In the genomic region with DNA sequence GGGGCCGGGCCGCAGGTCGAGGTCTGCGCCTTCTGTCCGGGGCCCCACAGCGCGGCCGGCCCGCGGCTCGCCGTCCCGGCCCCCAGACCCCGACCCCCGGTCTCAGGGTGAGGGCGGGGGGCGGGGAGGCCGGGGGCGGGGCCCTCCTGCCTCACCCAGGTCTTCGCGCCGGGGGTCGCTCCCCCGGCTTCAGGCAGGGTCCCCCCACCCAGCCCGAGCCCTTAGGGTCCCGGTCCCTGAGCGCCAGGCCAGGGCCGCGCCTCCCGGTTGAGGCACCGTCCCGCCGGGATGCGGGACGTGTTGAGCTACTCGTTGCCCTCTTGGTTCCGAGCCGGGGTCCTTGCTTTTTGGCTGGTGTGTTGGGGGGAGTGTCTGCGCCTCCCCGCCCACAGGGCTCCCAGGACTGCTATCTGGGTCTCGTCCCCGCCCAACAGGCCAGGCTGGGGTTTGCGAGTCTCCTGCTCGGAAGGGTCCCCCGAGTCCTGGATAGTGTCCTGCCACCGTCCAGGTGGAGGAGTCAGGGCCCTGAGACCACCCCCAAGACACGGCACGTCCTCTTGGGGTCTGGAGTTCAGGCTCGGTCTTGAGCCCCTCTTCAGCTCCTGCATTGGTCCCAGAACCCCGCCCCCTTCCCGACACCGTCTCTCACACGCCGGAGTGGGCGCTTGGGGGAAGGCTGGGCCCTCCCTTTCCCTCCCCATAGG, we compare ENCODE assay signal across 8 cellular contexts. TPM values are rescaled to one million over a fixed set of nuclear protein-coding genes. Genes with fewer than 3 reads are reported as not detected.
A peak's percentile ranks its signal among the peaks of the same experiment; 100 is the strongest.
DNase-seq lines count a peak whose midpoint lies in the region; ATAC-seq and TF ChIP-seq lines count a peak whose summit lies in the region.

No MANE protein-coding gene starts in this region.

- H3K27ac ChIP-seq in angular gyrus (ENCODE audit: low read depth, low read length) (peak overlapping the region; percentile 76), iPS-20b (ENCODE audit: low read length) (no peak overlapping the region)

- peak overlapping the region; percentile 85 for H3K9ac ChIP-seq in iPS-20b (ENCODE audit: low read depth, low read length)

- no peak for TF ChIP-seq CTCF in BE2C (IDR thresholded peaks at IDR 0.05; ENCODE audit: low read depth, low read length)

- H3K9me3 ChIP-seq in BE2C (no peaks in the 10 kb centered on the region), MG63 (no peaks in the 10 kb centered on the region), iPS-20b (ENCODE audit: insufficient read depth, low read depth, low read length) (no peaks in the 10 kb centered on the region)

- ATAC-seq in GM19328 (IDR thresholded peaks at IDR 0.05; ENCODE audit: unreplicated experiment): peak; percentile 25
- no peak for ATAC-seq in HG02884 (IDR thresholded peaks at IDR 0.05; ENCODE audit: unreplicated experiment)

- peaks cover 3% of the 10 kb centered on the region for H3K36me3 ChIP-seq in BE2C
- H3K36me3 ChIP-seq in MG63: no peaks in the 10 kb centered on the region; the same call in 1 of the 2 replicates
- H3K36me3 ChIP-seq in iPS-20b (ENCODE audit: insufficient read depth, low read depth, low read length): peaks cover 4% of the 10 kb centered on the region; the same call in 1 of the 2 replicates

- H3K4me1 ChIP-seq in BE2C (peaks cover 6% of the 10 kb centered on the region; the same call in 1 of the 2 replicates), iPS-20b (ENCODE audit: insufficient read depth, low read length) (no peaks in the 10 kb centered on the region)

- H3K4me3 ChIP-seq in BE2C (ENCODE audit: low read depth, low read length) (peak overlapping the region; percentile 91), MG63 (peak overlapping the region; percentile 87), iPS-20b (ENCODE audit: low read length) (peak overlapping the region; percentile 96)

- DNase-seq in BE2C: no peak
- DNase-seq in MG63: peak; percentile 26
- DNase-seq in stimulated activated CD4-positive, alpha-beta T cell treated with anti-CD3 and anti-CD28 coated beads, Interleukin-1b, Interleukin-23, amount 100 ng/mL, for 48 hours: peak; percentile 11
- no peak for DNase-seq in AG08395 (ENCODE audit: low spot score)

- no peaks in the 10 kb centered on the region for H3K27me3 ChIP-seq in BE2C
- H3K27me3 ChIP-seq in MG63: no peaks in the 10 kb centered on the region
- H3K27me3 ChIP-seq in iPS-20b (ENCODE audit: insufficient read depth, low read length): no peaks in the 10 kb centered on the region

RNA-seq across cellular contexts. Expression of a gene that starts 0.5 kb away (rescaled TPM):
- 105 TPM for polyA plus RNA-seq in BE2C (2012; ENCODE audit: insufficient read depth, insufficient read length, low read depth)
- total RNA-seq in MG63 (2014; rRNA removed; shearing (Covaris generic); ENCODE audit: low replicate concordance): 7.4 and 10.4 TPM in 2 replicates

RNA-seq across cellular contexts. Expression of a gene that starts 22.7 kb away (rescaled TPM):
- polyA plus RNA-seq in BE2C (2012; ENCODE audit: insufficient read depth, insufficient read length, low read depth): 3,076 TPM
- 1,092 and 1,573 TPM in 2 replicates for total RNA-seq in MG63 (2014; rRNA removed; shearing (Covaris generic); ENCODE audit: low replicate concordance)

RNA-seq across cellular contexts. Expression of a gene that starts 37.1 kb away (rescaled TPM):
- 134 TPM for polyA plus RNA-seq in BE2C (2012; ENCODE audit: insufficient read depth, insufficient read length, low read depth)
- 123 and 126 TPM in 2 replicates for total RNA-seq in MG63 (2014; rRNA removed; shearing (Covaris generic); ENCODE audit: low replicate concordance)

RNA-seq across cellular contexts. Expression of a gene that starts 58.7 kb away (rescaled TPM):
- 17.1 TPM for polyA plus RNA-seq in BE2C (2012; ENCODE audit: insufficient read depth, insufficient read length, low read depth)
- total RNA-seq in MG63 (2014; rRNA removed; shearing (Covaris generic); ENCODE audit: low replicate concordance): 7.8 and 8.7 TPM in 2 replicates

Comparison
In these comparisons a context has a peak if more than half of its experiments do, and no peak if none do; other contexts are left out.
1. DNase-seq: peak in MG63 (single experiment) and stimulated activated CD4-positive, alpha-beta T cell treated with anti-CD3 and anti-CD28 coated beads, Interleukin-1b, Interleukin-23, amount 100 ng/mL, for 48 hours (single experiment); none in BE2C (single experiment) and AG08395 (single experiment).
2. Peak in every context shown above with its lines, with median percentiles within 50 percentile points of each other: H3K4me3 ChIP-seq.